27 cellular contexts compared by ENCODE assay signal in the genomic region with DNA sequence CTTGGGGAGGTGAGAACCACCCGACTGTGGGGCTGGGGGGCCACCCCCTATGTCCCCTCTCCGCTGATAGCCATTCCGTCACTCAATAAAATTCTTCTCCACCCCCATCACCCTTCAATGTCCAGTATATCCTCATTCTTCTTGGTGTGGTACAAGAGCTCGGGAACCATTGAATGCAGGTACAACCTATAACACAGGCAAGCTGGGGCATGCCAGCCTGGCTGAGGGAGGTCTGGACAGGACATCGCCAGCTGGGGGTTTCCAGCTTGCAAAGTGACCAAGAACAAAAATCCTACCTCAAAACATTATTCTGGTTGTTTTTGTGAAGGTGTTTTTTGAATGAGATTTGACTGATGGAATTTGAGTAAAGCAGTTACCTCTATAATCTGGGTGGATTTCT.
"Had no signal": no experiment of that assay in that cellular context is flagged by ENCODE, and none has a peak within 500 bp of the region (broad histone marks: within the 10 kb centered on the region; RNA-seq: fewer than 3 reads in every experiment).

No MANE protein-coding gene starts in this region.

- H3K27me3 Mint-ChIP-seq: activated CD4-positive, alpha-beta T cell treated with anti-CD3 and anti-CD28 coated beads, Interleukin-2, amount 10 ng/mL, durations not matched to agents 24 days and 14 days; activated T-cell treated with anti-CD3 and anti-CD28 coated beads, Interleukin-2, amount 50 U/mL, for 24 hours; stimulated activated naive CD8-positive, alpha-beta T cell treated with anti-CD3 and anti-CD28 coated beads, Interleukin-15, Interleukin-2, amounts not matched to agents 100 ng/mL and 50 ng/mL, for 24 hours had no signal

- H3K4me3 ChIP-seq: esophagus squamous epithelium, skin epidermis, thoracic aorta, upper lobe of left lung, vagina had no signal

- H3K36me3 ChIP-seq: esophagus squamous epithelium, thoracic aorta, vagina, WERI-Rb-1 had no signal

- H3K4me3 Mint-ChIP-seq: activated CD4-positive, alpha-beta memory T cell treated with anti-CD3 and anti-CD28 coated beads for 36 hours; activated CD4-positive, alpha-beta T cell treated with anti-CD3 and anti-CD28 coated beads, Interleukin-2, amount 10 ng/mL, durations not matched to agents 24 days and 14 days; activated T-cell treated with anti-CD3 and anti-CD28 coated beads, Interleukin-2, amount 50 U/mL, for 24 hours; central memory CD8-positive, alpha-beta T cell; dendritic cell treated with granulocyte-macrophage colony-stimulating factor and Interleukin-4, amounts not matched to agents 40 ng/mL and 50 ng/mL, for 4 days; memory B cell; natural killer cell; stimulated activated effector memory CD8-positive, alpha-beta T cell treated with anti-CD3 and anti-CD28 coated beads, Interleukin-12 subunit alpha, Interleukin-12 subunit beta, amount 100 ng/mL, for 72 hours; stimulated activated naive CD8-positive, alpha-beta T cell treated with anti-CD3 and anti-CD28 coated beads, Interleukin-15, Interleukin-2, amounts not matched to agents 100 ng/mL and 50 ng/mL, for 24 hours; T-helper 17 cell had no signal

- H3K9me3 ChIP-seq: esophagus squamous epithelium, thoracic aorta, upper lobe of left lung, vagina had no signal

- H3K4me1 Mint-ChIP-seq: central memory CD8-positive, alpha-beta T cell; memory B cell; natural killer cell; stimulated activated effector memory CD8-positive, alpha-beta T cell treated with anti-CD3 and anti-CD28 coated beads, Interleukin-12 subunit alpha, Interleukin-12 subunit beta, amount 100 ng/mL, for 72 hours; T-helper 17 cell had no signal

- DNase-seq: activated CD4-positive, alpha-beta memory T cell treated with anti-CD3 and anti-CD28 coated beads for 36 hours; activated CD4-positive, alpha-beta T cell treated with anti-CD3 and anti-CD28 coated beads, Interleukin-2, amount 10 ng/mL, durations not matched to agents 24 days and 14 days; activated CD4-positive, CD25-positive, alpha-beta regulatory T cell treated with anti-CD3 and anti-CD28 coated beads, Interleukin-2, amount 50 U/mL, for 72 hours; activated CD8-positive, alpha-beta memory T cell treated with anti-CD3 and anti-CD28 coated beads, Interleukin-2, amount 50 U/mL, for 48 hours; activated gamma-delta T cell; activated naive CD4-positive, alpha-beta T cell treated with anti-CD3 and anti-CD28 coated beads, Interleukin-2, amount 50 U/mL, for 16 hours; activated T-cell treated with anti-CD3 and anti-CD28 coated beads, Interleukin-2, amount 50 U/mL, for 24 hours; amygdala; esophagus squamous epithelium; foreskin melanocyte; natural killer cell; stimulated activated CD4-positive, alpha-beta T cell treated with anti-CD3 and anti-CD28 coated beads, Interleukin-12 subunit alpha, Interleukin-12 subunit beta, amount 100 ng/mL, for 4 hours; stimulated activated CD4-positive, alpha-beta T cell treated with anti-CD3 and anti-CD28 coated beads, Interleukin-4, amount 100 ng/mL, for 24 hours; T-helper 17 cell; T1000; upper lobe of left lung; WERI-Rb-1 had no signal

- H3K27ac ChIP-seq: epithelial cell of prostate, esophagus squamous epithelium, skin epidermis, thoracic aorta, upper lobe of left lung, vagina, WERI-Rb-1 had no signal

- H3K36me3 Mint-ChIP-seq: natural killer cell; stimulated activated effector memory CD8-positive, alpha-beta T cell treated with anti-CD3 and anti-CD28 coated beads, Interleukin-12 subunit alpha, Interleukin-12 subunit beta, amount 100 ng/mL, for 72 hours had no signal

- H3K9me3 Mint-ChIP-seq: central memory CD8-positive, alpha-beta T cell; natural killer cell had no signal

- H3K4me1 ChIP-seq: esophagus squamous epithelium, upper lobe of left lung, vagina had no signal

- H3K27ac Mint-ChIP-seq: activated CD4-positive, alpha-beta memory T cell treated with anti-CD3 and anti-CD28 coated beads for 36 hours; activated CD4-positive, alpha-beta T cell treated with anti-CD3 and anti-CD28 coated beads, Interleukin-2, amount 10 ng/mL, durations not matched to agents 24 days and 14 days; activated T-cell treated with anti-CD3 and anti-CD28 coated beads, Interleukin-2, amount 50 U/mL, for 24 hours; dendritic cell treated with granulocyte-macrophage colony-stimulating factor and Interleukin-4, amounts not matched to agents 40 ng/mL and 50 ng/mL, for 4 days; memory B cell; natural killer cell; stimulated activated effector memory CD8-positive, alpha-beta T cell treated with anti-CD3 and anti-CD28 coated beads, Interleukin-12 subunit alpha, Interleukin-12 subunit beta, amount 100 ng/mL, for 72 hours; stimulated activated naive CD8-positive, alpha-beta T cell treated with anti-CD3 and anti-CD28 coated beads, Interleukin-15, Interleukin-2, amounts not matched to agents 100 ng/mL and 50 ng/mL, for 24 hours; T-helper 17 cell had no signal

- ATAC-seq: natural killer cell; sciatic nerve; stimulated activated effector memory CD8-positive, alpha-beta T cell treated with anti-CD3 and anti-CD28 coated beads, Interleukin-12 subunit alpha, Interleukin-12 subunit beta, amount 100 ng/mL, for 72 hours; T-helper 17 cell had no signal

- H3K27me3 ChIP-seq: upper lobe of left lung, vagina had no signal
